25 cellular contexts compared by ENCODE assay signal in genomic region chr3:14230729-14231128, GRCh38.
"Had no signal": no experiment of that assay in that cellular context is flagged by ENCODE, and none has a peak within 500 bp of the region (broad histone marks: within the 10 kb centered on the region; RNA-seq: fewer than 3 reads in every experiment).

No MANE protein-coding gene starts in this region.

- H3K4me1 ChIP-seq: gastroesophageal sphincter, parathyroid adenoma, right lobe of liver had no signal

- H3K9me3 ChIP-seq: right lobe of liver, suprapubic skin, transverse colon had no signal

- H3K4me3 Mint-ChIP-seq: activated B cell treated with CpG ODN at 0.5 μM for 24 hours; activated CD4-positive, alpha-beta T cell treated with anti-CD3 and anti-CD28 coated beads for 36 hours; activated naive CD8-positive, alpha-beta T cell treated with anti-CD3 and anti-CD28 coated beads for 36 hours; activated T-cell treated with anti-CD3 and anti-CD28 coated beads, Interleukin-2, amount 50 U/mL, for 4 hours; natural killer cell; stimulated activated effector memory CD8-positive, alpha-beta T cell treated with anti-CD3 and anti-CD28 coated beads, Interleukin-12 subunit alpha, Interleukin-12 subunit beta, amount 100 ng/mL, for 72 hours; T-helper 2 cell treated with Interferon-gamma antibody and Interleukin-4, amounts not matched to agents 5 μg/mL and 100 μg/mL, for 36 hours had no signal

- H3K9ac ChIP-seq: parathyroid adenoma had no signal

- H3K36me3 Mint-ChIP-seq: natural killer cell; stimulated activated effector memory CD8-positive, alpha-beta T cell treated with anti-CD3 and anti-CD28 coated beads, Interleukin-12 subunit alpha, Interleukin-12 subunit beta, amount 100 ng/mL, for 72 hours had no signal

- H3K27ac Mint-ChIP-seq: activated B cell treated with CpG ODN at 0.5 μM for 24 hours; activated CD4-positive, alpha-beta T cell treated with anti-CD3 and anti-CD28 coated beads for 36 hours; activated naive CD8-positive, alpha-beta T cell treated with anti-CD3 and anti-CD28 coated beads for 36 hours; activated T-helper 2 cell treated with anti-CD3 and anti-CD28 coated beads, Interferon-gamma antibody, Interleukin-2, Interleukin-4, amounts not matched to agents 10 μg/mL and 5 μg/mL and 100 μg/mL, durations not matched to agents 14 hours and 24 hours and 36 hours; natural killer cell; stimulated activated effector memory CD8-positive, alpha-beta T cell treated with anti-CD3 and anti-CD28 coated beads, Interleukin-12 subunit alpha, Interleukin-12 subunit beta, amount 100 ng/mL, for 72 hours; T-helper 2 cell treated with Interferon-gamma antibody and Interleukin-4, amounts not matched to agents 5 μg/mL and 100 μg/mL, for 36 hours had no signal

- H3K36me3 ChIP-seq: gastroesophageal sphincter, left ventricle myocardium inferior, right lobe of liver, stomach, suprapubic skin, transverse colon had no signal

- H3K4me3 ChIP-seq: coronary artery, gastroesophageal sphincter, left ventricle myocardium inferior, right lobe of liver, skin epidermis, stomach, suprapubic skin, transverse colon had no signal

- ATAC-seq: activated CD4-positive, alpha-beta T cell treated with anti-CD3 and anti-CD28 coated beads for 36 hours; activated T-cell treated with anti-CD3 and anti-CD28 coated beads, Interleukin-2, amount 50 U/mL, for 4 hours; gastroesophageal sphincter; natural killer cell; right lobe of liver; stimulated activated effector memory CD8-positive, alpha-beta T cell treated with anti-CD3 and anti-CD28 coated beads, Interleukin-12 subunit alpha, Interleukin-12 subunit beta, amount 100 ng/mL, for 72 hours had no signal

- DNase-seq: activated B cell treated with CpG ODN at 0.5 μM for 24 hours; activated CD4-positive, alpha-beta T cell treated with anti-CD3 and anti-CD28 coated beads for 36 hours; activated CD4-positive, alpha-beta T cell treated with anti-CD3 and anti-CD28 coated beads, Interleukin-2, amount 50 U/mL, for 48 hours; activated CD8-positive, alpha-beta memory T cell treated with anti-CD3 and anti-CD28 coated beads, Interleukin-2, amount 50 U/mL, for 48 hours; activated naive CD4-positive, alpha-beta T cell; activated naive CD8-positive, alpha-beta T cell treated with anti-CD3 and anti-CD28 coated beads for 36 hours; activated T-cell treated with anti-CD3 and anti-CD28 coated beads, Interleukin-2, amount 50 U/mL, for 4 hours; head of caudate nucleus; hypothalamus; left ventricle myocardium inferior; midbrain; natural killer cell; right lobe of liver; stimulated activated CD4-positive, alpha-beta T cell treated with anti-CD3 and anti-CD28 coated beads, Interleukin-1b, Interleukin-23, amount 100 ng/mL, for 48 hours; stomach; transverse colon had no signal

- H3K27me3 ChIP-seq: right lobe of liver, stomach, suprapubic skin, transverse colon had no signal

- H3K79me2 ChIP-seq: parathyroid adenoma had no signal

- H3K27ac ChIP-seq: coronary artery, epithelial cell of prostate, gastroesophageal sphincter, left ventricle myocardium inferior, parathyroid adenoma, right lobe of liver, stomach, suprapubic skin had no signal

- H2AFZ ChIP-seq: parathyroid adenoma had no signal
